1 cellular context compared by ENCODE assay signal in genomic region chr9:109022909-109023308, GRCh38.
TF ChIP-seq lines count a peak whose summit lies in the region.

No MANE protein-coding gene starts in this region.

TF ChIP-seq in HCT116, 20 proteins besides CTCF, POLR2A, EP300 and RAD21 (continued from another document):
- TF ChIP-seq TCF7L2 (IDR thresholded peaks at IDR 0.05; ENCODE audit: borderline replicate concordance, extremely low read depth, insufficient read depth, insufficient read length) = peak; percentile 47
